26 cellular contexts compared by ENCODE assay signal in genomic region chr11:78063440-78064181, GRCh38. TPM values are rescaled to one million over a fixed set of nuclear protein-coding genes. Genes with fewer than 3 reads are reported as not detected.
DNase-seq lines count a peak whose midpoint lies in the region; ATAC-seq and TF ChIP-seq lines count a peak whose summit lies in the region.
"Had no signal": no experiment of that assay in that cellular context is flagged by ENCODE, and none has a peak within 500 bp of the region (broad histone marks: within the 10 kb centered on the region; RNA-seq: fewer than 3 reads in every experiment).

A gene with protein sequence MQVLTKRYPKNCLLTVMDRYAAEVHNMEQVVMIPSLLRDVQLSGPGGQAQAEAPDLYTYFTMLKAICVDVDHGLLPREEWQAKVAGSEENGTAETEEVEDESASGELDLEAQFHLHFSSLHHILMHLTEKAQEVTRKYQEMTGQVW (plus strand): TSS chr11:78063861. CDS start chr11:78063882, 21 bp downstream.

- H3K4me3 ChIP-seq in upper lobe of right lung, result no peak within 1 kb of the TSS
- H3K4me3 ChIP-seq: coronary artery, K562, lung, ovary, tibial nerve had no signal

- ATAC-seq in esophagus mucosa (peak; percentile 17), upper lobe of right lung (peak; percentile 23), left ventricle myocardium superior (no peak)
- ATAC-seq: K562 had no signal

- H3K36me3 ChIP-seq in upper lobe of right lung, result peaks cover 6% of the 10 kb centered on the region
- H3K36me3 ChIP-seq: ovary had no signal

- H3K27ac Mint-ChIP-seq in neural crest cell (ENCODE audit: unreplicated experiment), result no peak within 1 kb of the TSS
- H3K27ac Mint-ChIP-seq: activated naive CD4-positive, alpha-beta T cell treated with anti-CD3 and anti-CD28 coated beads, Interleukin-2, amount 50 U/mL, for 24 hours; activated T-cell treated with anti-CD3 and anti-CD28 coated beads, Interleukin-2, amount 50 U/mL, for 24 hours had no signal

- H3K36me3 Mint-ChIP-seq in neural crest cell (ENCODE audit: low read depth), result peaks cover 6% of the 10 kb centered on the region

- H3K27me3 ChIP-seq in upper lobe of right lung, result no peaks in the 10 kb centered on the region
- H3K27me3 ChIP-seq: ovary, tibial nerve had no signal

- no peaks in the 10 kb centered on the region for H3K27me3 Mint-ChIP-seq in neural crest cell (ENCODE audit: low read depth)
- H3K27me3 Mint-ChIP-seq: activated naive CD4-positive, alpha-beta T cell treated with anti-CD3 and anti-CD28 coated beads, Interleukin-2, amount 50 U/mL, for 24 hours; activated T-cell treated with anti-CD3 and anti-CD28 coated beads, Interleukin-2, amount 50 U/mL, for 24 hours; naive B cell had no signal

- H3K4me1 Mint-ChIP-seq in neural crest cell, result no peaks in the 10 kb centered on the region
- H3K4me1 Mint-ChIP-seq: activated naive CD4-positive, alpha-beta T cell treated with anti-CD3 and anti-CD28 coated beads, Interleukin-2, amount 50 U/mL, for 24 hours had no signal

- no peaks in the 10 kb centered on the region for H3K9me3 ChIP-seq in upper lobe of right lung
- H3K9me3 ChIP-seq: ovary, SK-N-SH, tibial nerve had no signal

- intact Hi-C loops in upper lobe of right lung (cut with DNase I), result no loop called here
- intact Hi-C loops in left ventricle myocardium superior (cut with micrococcal nuclease), result no loop called here

- peak within 1 kb of the TSS; percentile 19 for H3K4me3 Mint-ChIP-seq in neural crest cell
- H3K4me3 Mint-ChIP-seq: activated naive CD4-positive, alpha-beta T cell treated with anti-CD3 and anti-CD28 coated beads, Interleukin-2, amount 50 U/mL, for 24 hours; activated T-cell treated with anti-CD3 and anti-CD28 coated beads, Interleukin-2, amount 50 U/mL, for 24 hours; naive B cell had no signal

- no peaks in the 10 kb centered on the region for H3K9me3 Mint-ChIP-seq in neural crest cell
- H3K9me3 Mint-ChIP-seq: activated naive CD4-positive, alpha-beta T cell treated with anti-CD3 and anti-CD28 coated beads, Interleukin-2, amount 50 U/mL, for 24 hours; activated T-cell treated with anti-CD3 and anti-CD28 coated beads, Interleukin-2, amount 50 U/mL, for 24 hours; naive B cell had no signal

- no peak within 1 kb of the TSS for H3K27ac ChIP-seq in upper lobe of right lung
- H3K27ac ChIP-seq: 22Rv1, coronary artery, ovary, tibial nerve had no signal

- TF ChIP-seq CTCF in neural crest cell (conservative IDR thresholded peaks at IDR 0.05) (no peak), upper lobe of right lung (IDR thresholded peaks at IDR 0.05) (no peak)

- H3K4me1 ChIP-seq in upper lobe of right lung, result peaks cover 13% of the 10 kb centered on the region

- DNase-seq in DMS 273 (lab: John Stamatoyannopoulos, UW; ENCODE audit: unreplicated experiment), result peak; percentile 52
- DNase-seq in DMS 273 treated with DMSO at 0.1 percent for 48 hours (lab: John Stamatoyannopoulos, UW), result no peak
- no peak for DNase-seq in neural crest cell (ENCODE audit: low read depth, low spot score)
- no peak for DNase-seq in upper lobe of right lung
- DNase-seq in Ammon's horn (ENCODE audit: low spot score), result no peak
- DNase-seq in NCI-H2029 treated with DMSO at 0.1 percent for 48 hours (lab: John Stamatoyannopoulos, UW), result no peak
- DNase-seq in left ventricle myocardium superior, result no peak
- DNase-seq: activated CD4-positive, CD25-positive, alpha-beta regulatory T cell treated with anti-CD3 and anti-CD28 coated beads, Interleukin-2, amount 50 U/mL, for 72 hours; activated T-cell treated with anti-CD3 and anti-CD28 coated beads, Interleukin-2, amount 50 U/mL, for 24 hours; H7; head of caudate nucleus; naive B cell; NCI-H1930; ovary; SK-N-SH; stimulated activated CD4-positive, alpha-beta T cell treated with anti-CD3 and anti-CD28 coated beads, Interleukin-2, amount 100 ng/mL, for 24 hours; stimulated activated naive CD4-positive, alpha-beta T cell; T-helper 9 cell had no signal

RNA-seq across cellular contexts. Expression of the gene that starts here (rescaled TPM):
- total RNA-seq in esophagus mucosa, result not detected
- not detected in 2 replicates for total RNA-seq in neural crest cell
- total RNA-seq in upper lobe of right lung, result not detected
- 1.1 TPM for total RNA-seq in left ventricle myocardium superior
- total RNA-seq: Daoy, H7, lung had no signal

Comparison
In these comparisons a context has a peak if more than half of its experiments do, and no peak if none do; other contexts are left out.
1. Peak in ATAC-seq in esophagus mucosa; RNA of the gene not detected or under 1 TPM.
2. Peak in ATAC-seq in upper lobe of right lung; RNA of the gene not detected or under 1 TPM.